ENCODE assay signal across 8 cellular contexts in genomic region chr6:30213654-30213998, GRCh38. TPM values are rescaled to one million over a fixed set of nuclear protein-coding genes. Genes with fewer than 3 reads are reported as not detected.
A peak's percentile ranks its signal among the peaks of the same experiment; 100 is the strongest.
DNase-seq lines count a peak whose midpoint lies in the region; ATAC-seq and TF ChIP-seq lines count a peak whose summit lies in the region.

No MANE protein-coding gene starts in this region.

- H3K4me3 Mint-ChIP-seq in chondrocyte (ENCODE audit: unreplicated experiment) (peak overlapping the region; percentile 93), naive B cell (peak overlapping the region; percentile 85 to 100 (median 96))

- dilution Hi-C loops in IMR-90 (cut with HindIII; ENCODE audit: low sequenced_read_pairs, unreplicated experiment): no loop called here

- no TSS peak for BruUV-seq in IMR-90 (replicated peaks; lab: Mats Ljungman, UMichigan)

- H2BK5ac ChIP-seq in IMR-90 (ENCODE audit: low read depth, low read length, poor library complexity, severe bottlenecking): peak overlapping the region; percentile 37

- no peak overlapping the region for H2BK20ac ChIP-seq in IMR-90 (ENCODE audit: low read depth, low read length)

- H3K27me3 Mint-ChIP-seq in chondrocyte (ENCODE audit: low read depth) (no peaks in the 10 kb centered on the region), naive B cell (no peaks in the 10 kb centered on the region)

- CTCF ChIA-PET in IMR-90 (lab: Yijun Ruan, JAX): interaction anchor here (1.1 kb wide), 1 partner anchor 25 kb away, joined by 3 read pairs; no protein-coding TSS in a partner anchor

- H3K23ac ChIP-seq in IMR-90 (ENCODE audit: low read depth, low read length): peak overlapping the region; percentile 72; the same call in 1 of the 2 replicates

- peak overlapping the region; percentile 71 for H3K4ac ChIP-seq in IMR-90 (ENCODE audit: low read depth, low read length)

- peak overlapping the region; percentile 99 for H2AFZ ChIP-seq in IMR-90 (replicated peaks; ENCODE audit: low read length, poor library complexity)

- H3K4me3 ChIP-seq in AG10803 (ENCODE audit: low read length) (peak overlapping the region; percentile 88), IMR-90 (ENCODE audit: insufficient read depth, low read depth, low read length) (peak overlapping the region; percentile 93)

- POLR2A ChIA-PET in IMR-90 (lab: Charles Lee; ENCODE audit: unreplicated experiment): no interaction called here

- H3K27ac Mint-ChIP-seq in chondrocyte (ENCODE audit: unreplicated experiment) (peak overlapping the region; percentile 99), naive B cell (peak overlapping the region; percentile 99 to 100 (median 100))

- H3K14ac ChIP-seq in IMR-90 (replicated peaks; ENCODE audit: low read depth, low read length): peak overlapping the region; percentile 71

- peak overlapping the region; percentile 56; the same call in 1 of the 2 replicates for H2AK5ac ChIP-seq in IMR-90 (ENCODE audit: low read depth, low read length)

- H4K91ac ChIP-seq in IMR-90 (ENCODE audit: insufficient read depth, low read depth, low read length): peak overlapping the region; percentile 88

- H4K5ac ChIP-seq in IMR-90 (ENCODE audit: low read depth, low read length): peak overlapping the region; percentile 47

- no peaks in the 10 kb centered on the region for H3K9me3 Mint-ChIP-seq in chondrocyte (ENCODE audit: low read depth)
- no peaks in the 10 kb centered on the region for H3K9me3 Mint-ChIP-seq in naive B cell

- peak overlapping the region; percentile 80 for H3K27ac ChIP-seq in IMR-90 (ENCODE audit: insufficient read depth, low read length)

- no peaks in the 10 kb centered on the region for H3K27me3 ChIP-seq in IMR-90 (ENCODE audit: control insufficient read depth, insufficient read depth, low read length)

- H3K4me2 ChIP-seq in IMR-90 (ENCODE audit: low read depth, low read length): peak overlapping the region; percentile 61

- H3K79me1 ChIP-seq in IMR-90 (ENCODE audit: low read depth in 1 of 2, low read length in 2 of 2): peaks cover 28 to 41% of the 10 kb centered on the region in 2 experiments

- H3K56ac ChIP-seq in IMR-90 (ENCODE audit: extremely low read depth, insufficient read depth, low read length): peak overlapping the region; percentile 92

- TF ChIP-seq CTCF in AG10803 (conservative IDR thresholded peaks at IDR 0.05; ENCODE audit: low read length): no peak
- TF ChIP-seq CTCF in IMR-90 (conservative IDR thresholded peaks at IDR 0.05; ENCODE audit: low read depth, low read length): no peak
- TF ChIP-seq CTCF in chondrocyte (IDR thresholded peaks at IDR 0.05): no peak

- peaks cover 9% of the 10 kb centered on the region for H3K9me1 ChIP-seq in IMR-90 (ENCODE audit: insufficient read depth, low read length)

- peak overlapping the region; percentile 56 for H2BK120ac ChIP-seq in IMR-90 (ENCODE audit: low read depth, low read length)

- no peaks in the 10 kb centered on the region for H3K9me3 ChIP-seq in IMR-90 (ENCODE audit: control insufficient read depth, insufficient read depth, low read length)

- 0% methylated on average over 1 of the region's 16 CpGs; no CpG with 5 or more reads in 1 of the 2 experiments for whole genome bisulfite sequencing in IMR-90 (ENCODE audit: extremely low coverage in 2 of 2, insufficient read length in 1 of 2), 2 experiments

- peak overlapping the region; percentile 78 for H3K9ac ChIP-seq in IMR-90 (ENCODE audit: low read depth, low read length)

- peak overlapping the region; percentile 68; the same call in 1 of the 3 replicates for H2BK15ac ChIP-seq in IMR-90 (ENCODE audit: low read depth, low read length)

- DNase-seq in AG10803 (ENCODE audit: low read depth) (no peak), IMR-90 (no peak), chondrocyte (ENCODE audit: low spot score) (no peak), naive B cell (no peak), OCI-M1 (lab: John Stamatoyannopoulos, UW) (no peak), CD1c-positive myeloid dendritic cell (ENCODE audit: extremely low spot score) (no peak)

- intact Hi-C loops in IMR-90 (cut with micrococcal nuclease): no loop called here

- H3K4me1 Mint-ChIP-seq in chondrocyte (ENCODE audit: low read depth) (peaks cover 45% of the 10 kb centered on the region), naive B cell (peaks cover 48 to 62% (median 57%) of the 10 kb centered on the region in 3 donors)

- H3K4me1 ChIP-seq in IMR-90 (ENCODE audit: control insufficient read depth, insufficient read depth, low read length): peaks cover 2% of the 10 kb centered on the region; the same call in 1 of the 2 replicates

- in situ Hi-C loops in IMR-90 (cut with MboI; ENCODE audit: low sequenced_read_pairs): no loop called here

- ATAC-seq in IMR-90 (ENCODE audit: low read depth) (no peak), naive B cell (ENCODE audit: low read depth in 2 of 2) (no peak), HG03442 (IDR thresholded peaks at IDR 0.05; ENCODE audit: unreplicated experiment) (no peak), GM18520 (IDR thresholded peaks at IDR 0.05; ENCODE audit: unreplicated experiment) (no peak)

- no peak; the same call in 1 of the 2 replicates for TF ChIP-seq POLR2A in IMR-90 (IDR thresholded peaks at IDR 0.05; ENCODE audit: low read depth, low read length)

- peak overlapping the region; percentile 2 for H3K18ac ChIP-seq in IMR-90 (ENCODE audit: low read depth, low read length)

- peak overlapping the region; percentile 76 for H2AK9ac ChIP-seq in IMR-90 (replicated peaks; ENCODE audit: low read depth, low read length, poor library complexity)

- peaks cover 15% of the 10 kb centered on the region; the same call in 1 of the 2 replicates for H4K20me1 ChIP-seq in IMR-90 (ENCODE audit: insufficient read depth, low read length)

- H3K36me3 Mint-ChIP-seq in chondrocyte (ENCODE audit: low read depth): no peaks in the 10 kb centered on the region
- no peaks in the 10 kb centered on the region for H3K36me3 Mint-ChIP-seq in naive B cell

- TF ChIP-seq RAD21 in IMR-90 (IDR thresholded peaks at IDR 0.05; ENCODE audit: low read length): no peak

- peak overlapping the region; percentile 95 to 99 for H4K8ac ChIP-seq in IMR-90 (ENCODE audit: low read depth in 2 of 2, low read length in 2 of 2)

- no peaks in the 10 kb centered on the region for H3K36me3 ChIP-seq in IMR-90 (ENCODE audit: control insufficient read depth, insufficient read depth, low read length)

TF ChIP-seq in IMR-90, 13 proteins besides CTCF, POLR2A, EP300 and RAD21:
- TF ChIP-seq NFE2L2 (IDR thresholded peaks at IDR 0.05; ENCODE audit: low read depth, low read length): no peak

RNA-seq across cellular contexts. Expression of gene TRIM26, which starts 0.4 kb away (rescaled TPM):
- total RNA-seq in IMR-90 (2012; rRNA removed) (22.6 and 23.3 TPM in 2 replicates), chondrocyte (36.1 to 37.6 TPM (median 36.7 TPM) in 3 replicates)
- polyA plus RNA-seq in IMR-90 (2012; rRNA removed) (23.8 and 24.6 TPM in 2 replicates), naive B cell (ENCODE audit: low read depth in 6 of 6) (10 to 100 TPM; 20.4 to 70.0 (median 48.2) TPM)
- polyA plus RNA-seq in IMR-90 (2012; cell fraction: cytosol; rRNA removed): 17.1 and 17.6 TPM in 2 replicates
- 29.3 and 43.3 TPM in 2 replicates for polyA plus RNA-seq in IMR-90 (2012; cell fraction: nucleus; rRNA removed; ENCODE audit: low replicate concordance)

RNA-seq across cellular contexts. Expression of gene TRIM15, which starts 50.3 kb away (rescaled TPM):
- total RNA-seq in IMR-90 (2012; rRNA removed) (not detected in 2 replicates), chondrocyte (not detected in 3 replicates)
- polyA plus RNA-seq in IMR-90 (2012; rRNA removed) (not detected in 2 replicates), naive B cell (ENCODE audit: low read depth in 6 of 6) (not detected)
- polyA plus RNA-seq in IMR-90 (2012; cell fraction: cytosol; rRNA removed): not detected in 2 replicates
- polyA plus RNA-seq in IMR-90 (2012; cell fraction: nucleus; rRNA removed; ENCODE audit: low replicate concordance): not detected in 2 replicates

RNA-seq across cellular contexts. Expression of gene TRIM10, which starts 52.6 kb away (rescaled TPM):
- total RNA-seq in IMR-90 (2012; rRNA removed) (not detected in 2 replicates), chondrocyte (not detected in 3 replicates)
- polyA plus RNA-seq in IMR-90 (2012; rRNA removed) (not detected in 2 replicates), naive B cell (ENCODE audit: low read depth in 6 of 6) (under 1 TPM in 1 of 6 donors, not detected in 5; 0.18 TPM)
- 0.02 TPM in 1 of 2 replicates, not detected in the other for polyA plus RNA-seq in IMR-90 (2012; cell fraction: cytosol; rRNA removed)
- polyA plus RNA-seq in IMR-90 (2012; cell fraction: nucleus; rRNA removed; ENCODE audit: low replicate concordance): not detected in 2 replicates
